ENCODE assay signal across 1 cellular context in the genomic region with DNA sequence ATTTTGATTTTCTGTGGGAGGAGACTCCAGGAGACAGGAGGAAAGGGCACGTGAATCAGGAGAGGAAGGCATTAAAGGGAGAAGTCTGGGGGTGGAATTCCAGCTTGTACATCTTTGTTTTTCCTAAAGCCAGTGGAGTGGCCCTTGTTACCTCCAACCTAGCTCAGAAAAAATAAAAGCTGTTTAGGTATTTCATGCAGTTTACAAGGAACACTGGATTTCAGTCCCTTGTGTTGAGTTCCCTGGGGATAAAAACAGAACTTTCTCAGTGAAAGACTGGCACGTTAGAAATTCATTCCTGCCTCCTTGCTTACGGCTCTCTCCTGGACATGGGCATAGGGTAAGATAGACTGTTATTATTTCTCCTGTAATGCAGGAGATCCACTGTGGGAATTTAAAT.
TF ChIP-seq lines count a peak whose summit lies in the region.

No MANE protein-coding gene starts in this region.

TF ChIP-seq in GM23338, 12 proteins besides CTCF, POLR2A, EP300 and RAD21 (continued from another document):
- TF ChIP-seq ZNF462 (CRISPR knock-in tag; IDR thresholded peaks at IDR 0.05), result no peak
- TF ChIP-seq, protein P1, sequence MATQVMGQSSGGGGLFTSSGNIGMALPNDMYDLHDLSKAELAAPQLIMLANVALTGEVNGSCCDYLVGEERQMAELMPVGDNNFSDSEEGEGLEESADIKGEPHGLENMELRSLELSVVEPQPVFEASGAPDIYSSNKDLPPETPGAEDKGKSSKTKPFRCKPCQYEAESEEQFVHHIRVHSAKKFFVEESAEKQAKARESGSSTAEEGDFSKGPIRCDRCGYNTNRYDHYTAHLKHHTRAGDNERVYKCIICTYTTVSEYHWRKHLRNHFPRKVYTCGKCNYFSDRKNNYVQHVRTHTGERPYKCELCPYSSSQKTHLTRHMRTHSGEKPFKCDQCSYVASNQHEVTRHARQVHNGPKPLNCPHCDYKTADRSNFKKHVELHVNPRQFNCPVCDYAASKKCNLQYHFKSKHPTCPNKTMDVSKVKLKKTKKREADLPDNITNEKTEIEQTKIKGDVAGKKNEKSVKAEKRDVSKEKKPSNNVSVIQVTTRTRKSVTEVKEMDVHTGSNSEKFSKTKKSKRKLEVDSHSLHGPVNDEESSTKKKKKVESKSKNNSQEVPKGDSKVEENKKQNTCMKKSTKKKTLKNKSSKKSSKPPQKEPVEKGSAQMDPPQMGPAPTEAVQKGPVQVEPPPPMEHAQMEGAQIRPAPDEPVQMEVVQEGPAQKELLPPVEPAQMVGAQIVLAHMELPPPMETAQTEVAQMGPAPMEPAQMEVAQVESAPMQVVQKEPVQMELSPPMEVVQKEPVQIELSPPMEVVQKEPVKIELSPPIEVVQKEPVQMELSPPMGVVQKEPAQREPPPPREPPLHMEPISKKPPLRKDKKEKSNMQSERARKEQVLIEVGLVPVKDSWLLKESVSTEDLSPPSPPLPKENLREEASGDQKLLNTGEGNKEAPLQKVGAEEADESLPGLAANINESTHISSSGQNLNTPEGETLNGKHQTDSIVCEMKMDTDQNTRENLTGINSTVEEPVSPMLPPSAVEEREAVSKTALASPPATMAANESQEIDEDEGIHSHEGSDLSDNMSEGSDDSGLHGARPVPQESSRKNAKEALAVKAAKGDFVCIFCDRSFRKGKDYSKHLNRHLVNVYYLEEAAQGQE (IDR thresholded peaks at IDR 0.05; ENCODE audit: unreplicated experiment), result no peak
- TF ChIP-seq STAT1 (IDR thresholded peaks at IDR 0.05; ENCODE audit: unreplicated experiment), result no peak
- TF ChIP-seq JUNB (IDR thresholded peaks at IDR 0.05; ENCODE audit: unreplicated experiment), result no peak
